ENCODE assay signal across 18 cellular contexts in genomic region chr15:78567541-78567940, GRCh38. TPM values are rescaled to one million over a fixed set of nuclear protein-coding genes. Genes with fewer than 3 reads are reported as not detected.
DNase-seq lines count a peak whose midpoint lies in the region; ATAC-seq, FAIRE-seq and TF ChIP-seq lines count a peak whose summit lies in the region.
"Had no signal": no experiment of that assay in that cellular context is flagged by ENCODE, and none has a peak within 500 bp of the region (broad histone marks: within the 10 kb centered on the region; RNA-seq: fewer than 3 reads in every experiment).

No MANE protein-coding gene starts in this region.

- H3K4me3 ChIP-seq in Loucy (ENCODE audit: low read length, poor library complexity, severe bottlenecking) (peak overlapping the region; percentile 79), small intestine (ENCODE audit: low read depth in 1 of 2, low read length in 2 of 2) (no peak overlapping the region)
- H3K4me3 ChIP-seq: GM23248, SJSA1 had no signal

- TF ChIP-seq POLR2A in GM12891 (IDR thresholded peaks at IDR 0.05; ENCODE audit: low read depth, low read length), result no peak

- peak overlapping the region; percentile 78 for H3K4me2 ChIP-seq in Loucy (ENCODE audit: low read depth, low read length, poor library complexity, severe bottlenecking)

- DNase-seq in natural killer cell (no peak), small intestine (peak; percentile 57), GM12891 (ENCODE audit: insufficient read length, low spot score) (no peak)
- DNase-seq in natural killer cell treated with Interleukin-12 subunit alpha and Interleukin-12 subunit beta and Interleukin-15 and Interleukin-18, amount 100 ng/mL, for 72 hours (ENCODE audit: low spot score), result no peak
- no peak for DNase-seq in activated CD8-positive, alpha-beta memory T cell treated with anti-CD3 and anti-CD28 coated beads, Interleukin-2, amount 50 U/mL, for 48 hours
- DNase-seq: activated CD8-positive, alpha-beta memory T cell treated with anti-CD3 and anti-CD28 coated beads for 24 hours; GM23248; NCI-H1694 treated with DMSO at 0.1 percent for 48 hours had no signal

- no peaks in the 10 kb centered on the region for H3K9me3 Mint-ChIP-seq in natural killer cell
- no peaks in the 10 kb centered on the region for H3K9me3 Mint-ChIP-seq in natural killer cell treated with Interleukin-12 subunit alpha and Interleukin-12 subunit beta and Interleukin-15 and Interleukin-18, amount 100 ng/mL, for 72 hours

- H2AFZ ChIP-seq in Loucy (ENCODE audit: low read length), result no peak overlapping the region
- H2AFZ ChIP-seq: GM23248 had no signal

- no peaks in the 10 kb centered on the region for H3K9me3 ChIP-seq in Loucy (ENCODE audit: insufficient read depth, low read depth, low read length)
- H3K9me3 ChIP-seq in small intestine (ENCODE audit: control insufficient read depth, low read depth), result no peaks in the 10 kb centered on the region

- H3K4me1 Mint-ChIP-seq in natural killer cell, result peaks cover 22 to 23% of the 10 kb centered on the region in 2 donors
- peaks cover 15 to 23% of the 10 kb centered on the region in 2 donors for H3K4me1 Mint-ChIP-seq in natural killer cell treated with Interleukin-12 subunit alpha and Interleukin-12 subunit beta and Interleukin-15 and Interleukin-18, amount 100 ng/mL, for 72 hours (ENCODE audit: low read depth in 2 of 2)

- peak overlapping the region; percentile 80; the same call in 1 of the 2 replicates for H3K27ac ChIP-seq in VCaP
- H3K27ac ChIP-seq in small intestine (ENCODE audit: low read depth in 1 of 2, low read length in 1 of 2), result peak overlapping the region in 1 of 2 donors; percentile 27
- H3K27ac ChIP-seq: GM23248, SJSA1 had no signal

- 15 to 44% (median 29%) methylated on average over 4 of the region's 4 CpGs for WGBS in small intestine, 3 donors

- peak overlapping the region; percentile 11 for H3K4me3 Mint-ChIP-seq in natural killer cell
- H3K4me3 Mint-ChIP-seq in natural killer cell treated with Interleukin-12 subunit alpha and Interleukin-12 subunit beta and Interleukin-15 and Interleukin-18, amount 100 ng/mL, for 72 hours, result no peak overlapping the region

- H3K27me3 Mint-ChIP-seq in natural killer cell (ENCODE audit: low read depth in 2 of 2), result peaks cover 14 to 24% of the 10 kb centered on the region in 2 donors
- peaks cover 14% of the 10 kb centered on the region in 2 donors for H3K27me3 Mint-ChIP-seq in natural killer cell treated with Interleukin-12 subunit alpha and Interleukin-12 subunit beta and Interleukin-15 and Interleukin-18, amount 100 ng/mL, for 72 hours

- H3K27ac Mint-ChIP-seq in natural killer cell, result no peak overlapping the region
- no peak overlapping the region for H3K27ac Mint-ChIP-seq in natural killer cell treated with Interleukin-12 subunit alpha and Interleukin-12 subunit beta and Interleukin-15 and Interleukin-18, amount 100 ng/mL, for 72 hours

- no peaks in the 10 kb centered on the region for H3K27me3 ChIP-seq in Loucy (ENCODE audit: insufficient read depth, low read length, poor library complexity, severe bottlenecking)
- no peaks in the 10 kb centered on the region for H3K27me3 ChIP-seq in small intestine (ENCODE audit: control insufficient read depth in 2 of 2, insufficient read depth in 2 of 2, low read length in 2 of 2)

- H3F3A ChIP-seq in Loucy (ENCODE audit: low read depth), result peaks cover 6% of the 10 kb centered on the region; the same call in 1 of the 2 replicates

- FAIRE-seq in small intestine (lab: Jason Lieb, UNC) (no peak), GM12891 (lab: Jason Lieb, UNC) (no peak)
- FAIRE-seq: frontal cortex had no signal

- H3K36me3 ChIP-seq in Loucy (ENCODE audit: insufficient read depth, low read length) (no peaks in the 10 kb centered on the region), small intestine (ENCODE audit: control insufficient read depth in 2 of 2, insufficient read depth in 2 of 2, low read length in 2 of 2) (no peaks in the 10 kb centered on the region)
- H3K36me3 ChIP-seq: SJSA1 had no signal

- intact Hi-C loops in natural killer cell (cut with micrococcal nuclease), result no loop called here

- peaks cover 59% of the 10 kb centered on the region for H3K79me2 ChIP-seq in Loucy (ENCODE audit: insufficient read depth, low read length)

- H3K9ac ChIP-seq in Loucy (ENCODE audit: low read depth, low read length, poor library complexity, severe bottlenecking), result peak overlapping the region; percentile 58
- H3K9ac ChIP-seq: GM23248 had no signal

- no peaks in the 10 kb centered on the region for H3K36me3 Mint-ChIP-seq in natural killer cell
- no peaks in the 10 kb centered on the region for H3K36me3 Mint-ChIP-seq in natural killer cell treated with Interleukin-12 subunit alpha and Interleukin-12 subunit beta and Interleukin-15 and Interleukin-18, amount 100 ng/mL, for 72 hours

- H3K9me2 ChIP-seq in Loucy (replicated peaks; ENCODE audit: low read depth, low read length), result no peaks in the 10 kb centered on the region

- TF ChIP-seq CTCF in natural killer cell (IDR thresholded peaks at IDR 0.05), result no peak
- TF ChIP-seq CTCF in Loucy (conservative IDR thresholded peaks at IDR 0.05; ENCODE audit: low read length), result no peak
- no peak for TF ChIP-seq CTCF in VCaP (conservative IDR thresholded peaks at IDR 0.05)

- H3K4me1 ChIP-seq in Loucy (ENCODE audit: insufficient read depth, low read length, poor library complexity, severe bottlenecking), result peaks cover 49% of the 10 kb centered on the region
- no peaks in the 10 kb centered on the region for H3K4me1 ChIP-seq in small intestine (ENCODE audit: control insufficient read depth in 2 of 2, insufficient read depth in 1 of 2, low read depth in 1 of 2, low read length in 1 of 2)

- H4K20me1 ChIP-seq in Loucy (ENCODE audit: insufficient read depth, low read length, poor library complexity, severe bottlenecking), result peaks cover 14% of the 10 kb centered on the region

- ATAC-seq in natural killer cell (no peak), HG03108 (IDR thresholded peaks at IDR 0.05; ENCODE audit: unreplicated experiment) (no peak)
- ATAC-seq in natural killer cell treated with Interleukin-12 subunit alpha and Interleukin-12 subunit beta and Interleukin-15 and Interleukin-18, amount 100 ng/mL, for 72 hours, result no peak

TF ChIP-seq in GM12891, 5 proteins besides CTCF, POLR2A, EP300 and RAD21:
- TF ChIP-seq SPI1 (IDR thresholded peaks at IDR 0.05; ENCODE audit: low read depth, low read length) (no peak), PAX5 (IDR thresholded peaks at IDR 0.05; ENCODE audit: insufficient read depth, low read length, severe bottlenecking) (no peak), TAF1 (IDR thresholded peaks at IDR 0.05; ENCODE audit: low read depth, low read length) (no peak), POU2F2 (IDR thresholded peaks at IDR 0.05; ENCODE audit: low read depth, low read length) (no peak), POLR2AphosphoS5 (IDR thresholded peaks at IDR 0.05; ENCODE audit: low read depth, low read length) (no peak)

RNA-seq across cellular contexts. Expression of gene CHRNA5, which starts 2.2 kb away (rescaled TPM):
- total RNA-seq in natural killer cell, result under 1 TPM; 0.23 to 0.45 (median 0.42) TPM
- total RNA-seq in natural killer cell treated with Interleukin-12 subunit alpha and Interleukin-12 subunit beta and Interleukin-15 and Interleukin-18, amount 100 ng/mL, for 72 hours, result 1 to 10 TPM; 4.4 to 9.0 TPM
- polyA plus RNA-seq in small intestine, result 1 to 10 TPM in 1 of 3 donors, under 1 TPM in 2; 0.67 to 9.8 (median 0.81) TPM
- polyA plus RNA-seq in GM12891 (2012; ENCODE audit: low read depth, missing spikeins), result 1.5 TPM

RNA-seq across cellular contexts. Expression of gene PSMA4, which starts 27.3 kb away (rescaled TPM):
- 100 to 1,000 TPM in 1 of 3 donors, 10 to 100 TPM in 2; 94.6 to 124 (median 96.4) TPM for total RNA-seq in natural killer cell
- total RNA-seq in natural killer cell treated with Interleukin-12 subunit alpha and Interleukin-12 subunit beta and Interleukin-15 and Interleukin-18, amount 100 ng/mL, for 72 hours, result 100 to 1,000 TPM; 144 to 286 TPM
- polyA plus RNA-seq in small intestine, result 100 to 1,000 TPM; 268 to 348 (median 333) TPM
- 322 TPM for polyA plus RNA-seq in GM12891 (2012; ENCODE audit: low read depth, missing spikeins)

RNA-seq across cellular contexts. Expression of gene CHRNA3, which starts 53.3 kb away (rescaled TPM):
- not detected for total RNA-seq in natural killer cell
- not detected for total RNA-seq in natural killer cell treated with Interleukin-12 subunit alpha and Interleukin-12 subunit beta and Interleukin-15 and Interleukin-18, amount 100 ng/mL, for 72 hours
- 1 to 10 TPM in 1 of 3 donors, not detected in 2; 7.3 TPM for polyA plus RNA-seq in small intestine
- polyA plus RNA-seq in GM12891 (2012; ENCODE audit: low read depth, missing spikeins), result 0.09 TPM
- total RNA-seq: chondrocyte, GM23248, HT1080, M059J, pulmonary artery endothelial cell, SJSA1 had no signal
- polyA plus RNA-seq: AG04450, GM23248 had no signal
